In genomic region chr18:48563027-48563426, GRCh38 we compare ENCODE assay signal across 12 cellular contexts. TPM values are rescaled to one million over a fixed set of nuclear protein-coding genes. Genes with fewer than 3 reads are reported as not detected.
DNase-seq lines count a peak whose midpoint lies in the region; ATAC-seq and TF ChIP-seq lines count a peak whose summit lies in the region.
"Had no signal": no experiment of that assay in that cellular context is flagged by ENCODE, and none has a peak within 500 bp of the region (broad histone marks: within the 10 kb centered on the region; RNA-seq: fewer than 3 reads in every experiment).

No MANE protein-coding gene starts in this region.

- H3K4me1 Mint-ChIP-seq in natural killer cell treated with Interleukin-12 subunit alpha and Interleukin-12 subunit beta and Interleukin-15 and Interleukin-18, amount 100 ng/mL, for 72 hours (ENCODE audit: low read depth in 2 of 2): peaks cover 4 to 12% of the 10 kb centered on the region in 2 donors

- intact Hi-C loops in mammary epithelial cell (cut with micrococcal nuclease): loop anchor here (1.0 to 2.0 kb wide), 2 partner anchors 22 to 101 kb away; no protein-coding TSS in a partner anchor

- H3K4me3 Mint-ChIP-seq in natural killer cell treated with Interleukin-12 subunit alpha and Interleukin-12 subunit beta and Interleukin-15 and Interleukin-18, amount 100 ng/mL, for 72 hours: no peak overlapping the region

- 75% methylated on average over 2 of the region's 2 CpGs for WGBS in mammary epithelial cell (ENCODE audit: low coverage, missing lambda C conversion rate)

- H3K79me2 ChIP-seq in mammary epithelial cell (ENCODE audit: insufficient read depth, low read length): peaks cover 75% of the 10 kb centered on the region

- DNase-seq in AG09309 (ENCODE audit: low read depth) (peak; percentile 59), Kasumi-1 (lab: John Stamatoyannopoulos, UW) (peak; percentile 49 to 80), mammary epithelial cell (peak; percentile 73), kidney tubule cell (ENCODE audit: low spot score) (peak; percentile 78), activated gamma-delta T cell treated with Interleukin-2 at 50 U/mL for 16 hours (no peak)
- no peak for DNase-seq in natural killer cell treated with Interleukin-12 subunit alpha and Interleukin-12 subunit beta and Interleukin-15 and Interleukin-18, amount 100 ng/mL, for 72 hours (ENCODE audit: low spot score)
- DNase-seq in stimulated activated CD4-positive, alpha-beta T cell treated with anti-CD3 and anti-CD28 coated beads, Interleukin-4, amount 100 ng/mL, for 4 hours: no peak
- DNase-seq: effector CD8-positive, alpha-beta T cell; NCI-H1048 had no signal

- in situ Hi-C loops in mammary epithelial cell (cut with MboI; ENCODE audit: low sequenced_read_pairs in 2 of 2): no loop called here

- no peak overlapping the region for H3K9ac ChIP-seq in mammary epithelial cell (ENCODE audit: insufficient read depth, low read length)

- H3K36me3 Mint-ChIP-seq in natural killer cell treated with Interleukin-12 subunit alpha and Interleukin-12 subunit beta and Interleukin-15 and Interleukin-18, amount 100 ng/mL, for 72 hours: no peaks in the 10 kb centered on the region

- H3K36me3 ChIP-seq in mammary epithelial cell (ENCODE audit: insufficient read depth, low read length): no peaks in the 10 kb centered on the region

- CTCF ChIA-PET in mammary epithelial cell (lab: Charles Lee; ENCODE audit: low non-redundant PET): no interaction called here

- peak overlapping the region; percentile 19 for H3K4me2 ChIP-seq in mammary epithelial cell (ENCODE audit: insufficient read depth, low read depth, low read length)

- no peaks in the 10 kb centered on the region for H3K9me3 Mint-ChIP-seq in natural killer cell treated with Interleukin-12 subunit alpha and Interleukin-12 subunit beta and Interleukin-15 and Interleukin-18, amount 100 ng/mL, for 72 hours

- BruUV-seq in mammary epithelial cell (replicated peaks; lab: Mats Ljungman, UMichigan): no TSS peak

- ATAC-seq in natural killer cell treated with Interleukin-12 subunit alpha and Interleukin-12 subunit beta and Interleukin-15 and Interleukin-18, amount 100 ng/mL, for 72 hours: no peak
- no peak for ATAC-seq in GM21526 (IDR thresholded peaks at IDR 0.05; ENCODE audit: low FRiP score, unreplicated experiment)
- ATAC-seq: activated CD4-positive, CD25-positive, alpha-beta regulatory T cell treated with anti-CD3 and anti-CD28 coated beads, Interleukin-2, amount 50 U/mL, for 24 hours had no signal

- no peak overlapping the region for H3K27ac Mint-ChIP-seq in natural killer cell treated with Interleukin-12 subunit alpha and Interleukin-12 subunit beta and Interleukin-15 and Interleukin-18, amount 100 ng/mL, for 72 hours

- no peak overlapping the region for H2AFZ ChIP-seq in mammary epithelial cell (ENCODE audit: low read depth, low read length)

- no peaks in the 10 kb centered on the region for H3K9me3 ChIP-seq in mammary epithelial cell (replicated peaks; ENCODE audit: insufficient read depth, low read length)

- H3K4me1 ChIP-seq in mammary epithelial cell (ENCODE audit: insufficient read depth, low read length): peaks cover 21% of the 10 kb centered on the region

- peaks cover 0 to under 1% of the 10 kb centered on the region in 2 donors for H3K27me3 Mint-ChIP-seq in natural killer cell treated with Interleukin-12 subunit alpha and Interleukin-12 subunit beta and Interleukin-15 and Interleukin-18, amount 100 ng/mL, for 72 hours
- H3K27me3 Mint-ChIP-seq: progenitor cell of endocrine pancreas had no signal

- H3K27ac ChIP-seq in mammary epithelial cell (ENCODE audit: insufficient read depth, low read depth, low read length): no peak overlapping the region

- dilution Hi-C loops in mammary epithelial cell (cut with HindIII; ENCODE audit: low sequenced_read_pairs): no loop called here

- no peak overlapping the region for H3K4me3 ChIP-seq in AG09309 (ENCODE audit: control insufficient read depth, low read depth, low read length)
- H3K4me3 ChIP-seq in mammary epithelial cell (replicated peaks in 1 of 3; ENCODE audit: insufficient read depth in 1 of 3, low read depth in 2 of 3, low read length in 3 of 3): no peak overlapping the region

- H4K20me1 ChIP-seq in mammary epithelial cell (ENCODE audit: insufficient read depth, low read length): no peaks in the 10 kb centered on the region

- TF ChIP-seq CTCF in AG09309 (IDR thresholded peaks at IDR 0.05; ENCODE audit: control insufficient read depth, insufficient read depth, low read depth, low read length, missing control alignments): no peak
- no peak for TF ChIP-seq CTCF in mammary epithelial cell (conservative IDR thresholded peaks at IDR 0.05 in 1 of 2, IDR thresholded peaks at IDR 0.05 in 1 of 2; ENCODE audit: extremely low read depth in 1 of 2, insufficient read depth in 1 of 2, low read depth in 1 of 2, low read length in 2 of 2)

- H3K27me3 ChIP-seq in mammary epithelial cell (ENCODE audit: insufficient read depth, low read length): no peaks in the 10 kb centered on the region

RNA-seq across cellular contexts. Expression of gene CTIF, which starts 24.2 kb away (rescaled TPM):
- 10 to 100 TPM; 68.8 to 70.8 TPM for total RNA-seq in mammary epithelial cell
- polyA plus RNA-seq in mammary epithelial cell: 13.8 TPM
- polyA minus RNA-seq in mammary epithelial cell: 37.5 TPM
- 10 to 100 TPM in 1 of 2 donors, 1 to 10 TPM in 1; 8.4 to 13.0 TPM for total RNA-seq in natural killer cell treated with Interleukin-12 subunit alpha and Interleukin-12 subunit beta and Interleukin-15 and Interleukin-18, amount 100 ng/mL, for 72 hours

Comparison
In these comparisons a context has a peak if more than half of its experiments do, and no peak if none do; other contexts are left out.
1. DNase-seq: peak in AG09309 (single experiment), Kasumi-1 (2 of 2), mammary epithelial cell (single experiment) and kidney tubule cell (single experiment); none in natural killer cell treated with Interleukin-12 subunit alpha and Interleukin-12 subunit beta and Interleukin-15 and Interleukin-18, amount 100 ng/mL, for 72 hours (single experiment), stimulated activated CD4-positive, alpha-beta T cell treated with anti-CD3 and anti-CD28 coated beads, Interleukin-4, amount 100 ng/mL, for 4 hours (0 of 2) and activated gamma-delta T cell treated with Interleukin-2 at 50 U/mL for 16 hours (single experiment).
2. RNA of gene CTIF, which starts 24.2 kb away (total RNA-seq): 68.8 to 70.8 TPM in mammary epithelial cell; 8.4 to 13.0 TPM in natural killer cell treated with Interleukin-12 subunit alpha and Interleukin-12 subunit beta and Interleukin-15 and Interleukin-18, amount 100 ng/mL, for 72 hours; every median in the first group is over 4 times any median in the second.